ENCODE assay signal across 30 cellular contexts in genomic region chr14:104591031-104591430, GRCh38. TPM values are rescaled to one million over a fixed set of nuclear protein-coding genes. Genes with fewer than 3 reads are reported as not detected.
"Had no signal": no experiment of that assay in that cellular context is flagged by ENCODE, and none has a peak within 500 bp of the region (broad histone marks: within the 10 kb centered on the region; RNA-seq: fewer than 3 reads in every experiment).

No MANE protein-coding gene starts in this region.

- H3K4me3 ChIP-seq: coronary artery, heart right ventricle, left lung, lung, neural progenitor cell, psoas muscle, sigmoid colon, skin epidermis, stomach, thoracic aorta, transverse colon had no signal

- FAIRE-seq: endometrium, frontal cortex, islet of Langerhans had no signal

- H3K9ac ChIP-seq: neural progenitor cell, parathyroid adenoma had no signal

- H3K79me2 ChIP-seq: parathyroid adenoma had no signal

- DNase-seq: effector CD8-positive, alpha-beta T cell; hypothalamus; mesenchymal stem cell; midbrain; occipital lobe; retina; sigmoid colon; stimulated activated CD4-positive, alpha-beta T cell treated with anti-CD3 and anti-CD28 coated beads, Interleukin-2, amount 100 ng/mL, for 24 hours; stimulated activated CD4-positive, alpha-beta T cell treated with anti-CD3 and anti-CD28 coated beads, Interleukin-4, amount 100 ng/mL, for 4 hours; stimulated activated naive B cell treated with anti-CD40 and anti-IgM and Interleukin-4, amounts not matched to agents 10 μg/mL and 1 μg/mL and 100 μg/mL, for 72 hours; stomach; substantia nigra; transverse colon had no signal

- H3K9me3 ChIP-seq: heart right ventricle, left lung, psoas muscle, sigmoid colon, stomach, thoracic aorta, transverse colon had no signal

- H2AFZ ChIP-seq: neural progenitor cell, parathyroid adenoma had no signal

- H3K4me2 ChIP-seq: neural progenitor cell had no signal

- H3K27ac ChIP-seq: coronary artery, heart right ventricle, left lung, neural progenitor cell, parathyroid adenoma, psoas muscle, sigmoid colon, skin epidermis, stomach, thoracic aorta, transverse colon had no signal

- H3K27me3 ChIP-seq: neural progenitor cell, transverse colon had no signal

- H3K4me1 ChIP-seq: left lung, neural progenitor cell, psoas muscle, sigmoid colon, transverse colon had no signal

- ATAC-seq: esophagus mucosa; heart right ventricle; left lung; natural killer cell treated with Interleukin-12 subunit alpha and Interleukin-12 subunit beta and Interleukin-15 and Interleukin-18, amount 100 ng/mL, for 72 hours; psoas muscle; stimulated activated naive B cell treated with anti-CD40 and anti-IgM and Interleukin-4, amounts not matched to agents 10 μg/mL and 1 μg/mL and 100 μg/mL, for 72 hours had no signal

- H3K36me3 ChIP-seq: left lung, neural progenitor cell, sigmoid colon, stomach, thoracic aorta, transverse colon had no signal

RNA-seq across cellular contexts. Expression of gene C14orf180, which starts 11.5 kb away (rescaled TPM):
- total RNA-seq: dermis microvascular lymphatic vessel endothelial cell; esophagus mucosa; fibroblast of lung; frontal cortex; glomerular endothelial cell; left lung; natural killer cell treated with Interleukin-12 subunit alpha and Interleukin-12 subunit beta and Interleukin-15 and Interleukin-18, amount 100 ng/mL, for 72 hours; occipital lobe had no signal
- polyA plus RNA-seq: fibroblast of lung had no signal

RNA-seq across cellular contexts. Expression of gene TMEM179, which starts 13.5 kb away (rescaled TPM):
- total RNA-seq: esophagus mucosa, psoas muscle, thoracic aorta had no signal
